10 cellular contexts compared by ENCODE assay signal in the genomic region with DNA sequence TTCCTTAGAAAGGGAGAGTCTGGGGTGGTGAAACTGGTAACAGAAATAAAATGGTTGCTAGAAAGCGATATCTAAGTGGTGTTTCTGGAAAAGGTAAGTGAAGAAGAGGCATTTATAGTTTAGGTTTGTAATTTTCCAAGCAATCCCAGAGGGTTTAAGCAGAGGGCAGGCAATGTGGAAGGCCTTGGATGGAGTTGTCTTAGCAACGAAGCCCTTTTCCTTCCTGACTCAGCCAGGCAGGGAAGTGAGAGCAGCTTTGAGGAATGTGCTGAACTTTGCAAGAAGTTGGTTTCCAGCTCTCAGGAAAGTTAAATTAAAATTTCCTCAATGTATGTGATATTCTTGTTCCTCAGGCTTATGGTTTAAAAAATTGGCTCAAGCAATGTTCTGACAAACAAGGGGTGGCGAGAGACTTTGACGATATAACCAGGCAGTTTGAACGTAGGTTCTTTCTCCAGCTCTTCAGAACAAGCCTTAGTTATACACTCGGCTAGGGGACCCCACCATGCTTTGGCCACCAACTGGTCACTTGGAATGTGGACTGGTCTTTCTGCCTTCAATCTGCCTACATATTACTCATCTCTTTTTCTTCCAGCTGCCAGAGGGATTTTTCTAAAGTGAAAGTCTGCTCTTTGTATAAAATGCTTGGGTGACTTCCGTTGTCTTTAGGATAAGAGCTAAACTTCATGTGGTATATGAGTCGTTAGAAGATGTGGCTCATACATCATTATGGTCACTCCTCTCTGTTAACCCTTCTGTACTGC.
DNase-seq lines count a peak whose midpoint lies in the region; ATAC-seq, FAIRE-seq and TF ChIP-seq lines count a peak whose summit lies in the region.
"Had no signal": no experiment of that assay in that cellular context is flagged by ENCODE, and none has a peak within 500 bp of the region (broad histone marks: within the 10 kb centered on the region; RNA-seq: fewer than 3 reads in every experiment).

No MANE protein-coding gene starts in this region.

- peak overlapping the region; percentile 58 for H3K9ac ChIP-seq in astrocyte (ENCODE audit: low read length)

- no peaks in the 10 kb centered on the region for H3K36me3 Mint-ChIP-seq in GM23338 (ENCODE audit: low read depth)
- H3K36me3 Mint-ChIP-seq in astrocyte (ENCODE audit: low read depth, unreplicated experiment): no peaks in the 10 kb centered on the region
- no peaks in the 10 kb centered on the region for H3K36me3 Mint-ChIP-seq in activated naive CD4-positive, alpha-beta T cell treated with anti-CD3 and anti-CD28 coated beads for 36 hours (ENCODE audit: low read depth)

- H3K79me2 ChIP-seq in GM23338 (replicated peaks; ENCODE audit: insufficient read depth): no peaks in the 10 kb centered on the region
- H3K79me2 ChIP-seq in astrocyte (ENCODE audit: insufficient read depth, low read length): no peaks in the 10 kb centered on the region
- H3K79me2 ChIP-seq in OCI-LY7 (ENCODE audit: insufficient read depth, low read depth, low read length): no peaks in the 10 kb centered on the region

- H4K20me1 ChIP-seq in GM23338 (replicated peaks; ENCODE audit: insufficient read depth): no peaks in the 10 kb centered on the region
- H4K20me1 ChIP-seq in astrocyte (ENCODE audit: insufficient read depth, low read length): no peaks in the 10 kb centered on the region
- H4K20me1 ChIP-seq in OCI-LY7 (ENCODE audit: insufficient read depth, low read length): no peaks in the 10 kb centered on the region

- H3K36me3 ChIP-seq in GM23338 (ENCODE audit: insufficient read depth) (no peaks in the 10 kb centered on the region), astrocyte (ENCODE audit: insufficient read depth, low read length) (no peaks in the 10 kb centered on the region), OCI-LY7 (ENCODE audit: insufficient read depth, low read length) (no peaks in the 10 kb centered on the region)

- H3K4me2 ChIP-seq in GM23338: no peak overlapping the region
- peak overlapping the region; percentile 82 for H3K4me2 ChIP-seq in astrocyte (ENCODE audit: low read length)
- H3K4me2 ChIP-seq in OCI-LY7 (ENCODE audit: low read length): no peak overlapping the region

- H3K9me3 Mint-ChIP-seq in GM23338 (no peaks in the 10 kb centered on the region), astrocyte (ENCODE audit: unreplicated experiment) (no peaks in the 10 kb centered on the region)
- H3K9me3 Mint-ChIP-seq in activated naive CD4-positive, alpha-beta T cell treated with anti-CD3 and anti-CD28 coated beads for 36 hours: no peaks in the 10 kb centered on the region

- no peak overlapping the region for H3K4me3 Mint-ChIP-seq in GM23338
- peak overlapping the region; percentile 37 for H3K4me3 Mint-ChIP-seq in astrocyte (ENCODE audit: unreplicated experiment)
- no peak overlapping the region for H3K4me3 Mint-ChIP-seq in activated naive CD4-positive, alpha-beta T cell treated with anti-CD3 and anti-CD28 coated beads for 36 hours

- CTCF ChIA-PET in OCI-LY7 (lab: Charles Lee; ENCODE audit: unreplicated experiment): no interaction called here
- CTCF ChIA-PET in activated naive CD4-positive, alpha-beta T cell treated with anti-CD3 and anti-CD28 coated beads for 36 hours (lab: Charles Lee): interaction anchor here (0.7 kb wide), 1 partner anchor 12 kb away, joined by 3 read pairs; no protein-coding TSS in a partner anchor

- H3K27me3 Mint-ChIP-seq in GM23338 (ENCODE audit: insufficient read depth, low read depth, poor library complexity): no peaks in the 10 kb centered on the region
- no peaks in the 10 kb centered on the region for H3K27me3 Mint-ChIP-seq in astrocyte (ENCODE audit: low read depth, unreplicated experiment)
- H3K27me3 Mint-ChIP-seq in activated naive CD4-positive, alpha-beta T cell treated with anti-CD3 and anti-CD28 coated beads for 36 hours (ENCODE audit: low read depth): peaks cover 8% of the 10 kb centered on the region

- H3K27ac ChIP-seq in GM23338 (ENCODE audit: low read depth): no peak overlapping the region
- H3K27ac ChIP-seq in astrocyte (ENCODE audit: low read depth, low read length): peak overlapping the region; percentile 87
- H3K27ac ChIP-seq in OCI-LY7 (ENCODE audit: low read depth, low read length, poor library complexity, severe bottlenecking): no peak overlapping the region

- no TSS peak for BruUV-seq in OCI-LY7 (replicated peaks; lab: Mats Ljungman, UMichigan)

- peak; percentile 78 for FAIRE-seq in astrocyte (lab: Jason Lieb, UNC)

- no peaks in the 10 kb centered on the region for H3K4me1 Mint-ChIP-seq in GM23338
- peaks cover 19% of the 10 kb centered on the region for H3K4me1 Mint-ChIP-seq in astrocyte (ENCODE audit: low read depth, unreplicated experiment)
- H3K4me1 Mint-ChIP-seq in activated naive CD4-positive, alpha-beta T cell treated with anti-CD3 and anti-CD28 coated beads for 36 hours (ENCODE audit: low read depth): no peaks in the 10 kb centered on the region

- H3K9me3 ChIP-seq in astrocyte (ENCODE audit: insufficient read depth, low read depth, low read length) (no peaks in the 10 kb centered on the region), OCI-LY7 (ENCODE audit: low read length) (no peaks in the 10 kb centered on the region)

- no peak for ATAC-seq in GM23338
- peak; percentile 73 to 93 for ATAC-seq in left cardiac atrium
- peak; percentile 83 for ATAC-seq in sciatic nerve
- ATAC-seq in HG02973 (IDR thresholded peaks at IDR 0.05; ENCODE audit: unreplicated experiment): no peak
- ATAC-seq: activated CD4-positive, CD25-positive, alpha-beta regulatory T cell treated with anti-CD3 and anti-CD28 coated beads, Interleukin-2, amount 50 U/mL, for 24 hours had no signal

- no peaks in the 10 kb centered on the region for H3K4me1 ChIP-seq in GM23338 (ENCODE audit: insufficient read depth)
- H3K4me1 ChIP-seq in astrocyte (ENCODE audit: insufficient read depth, low read length): peaks cover 14% of the 10 kb centered on the region
- H3K4me1 ChIP-seq in OCI-LY7 (ENCODE audit: insufficient read depth, low read length, poor library complexity, severe bottlenecking): no peaks in the 10 kb centered on the region

- no peaks in the 10 kb centered on the region; the same call in 1 of the 2 replicates for H3K27me3 ChIP-seq in GM23338 (ENCODE audit: insufficient read depth)
- no peaks in the 10 kb centered on the region for H3K27me3 ChIP-seq in astrocyte (ENCODE audit: insufficient read depth, low read length)

- H3K27ac Mint-ChIP-seq in GM23338: no peak overlapping the region
- peak overlapping the region; percentile 87 for H3K27ac Mint-ChIP-seq in astrocyte (ENCODE audit: unreplicated experiment)
- no peak overlapping the region for H3K27ac Mint-ChIP-seq in activated naive CD4-positive, alpha-beta T cell treated with anti-CD3 and anti-CD28 coated beads for 36 hours

- POLR2A ChIA-PET in OCI-LY7 (lab: Charles Lee): interaction anchor here (1.0 to 1.4 kb wide), 2 partner anchors 21 to 57 kb away, joined by 3 to 4 read pairs; no protein-coding TSS in a partner anchor

- intact Hi-C loops in left cardiac atrium (cut with DNase I): no loop called here
- intact Hi-C loops in sciatic nerve (cut with DNase I): no loop called here
- intact Hi-C loops in OCI-LY7 (cut with micrococcal nuclease; ENCODE audit: unreplicated experiment): no loop called here
- intact Hi-C loops in activated naive CD4-positive, alpha-beta T cell treated with anti-CD3 and anti-CD28 coated beads for 36 hours (cut with micrococcal nuclease): no loop called here

- no peak for TF ChIP-seq CTCF in GM23338 (conservative IDR thresholded peaks at IDR 0.05; ENCODE audit: low read depth in 2 of 2)
- TF ChIP-seq CTCF in astrocyte (IDR thresholded peaks at IDR 0.05; ENCODE audit: insufficient read depth, low read depth, low read length): no peak
- TF ChIP-seq CTCF in OCI-LY7 (conservative IDR thresholded peaks at IDR 0.05; ENCODE audit: low read length): no peak

- no peaks in the 10 kb centered on the region for H3K9me2 ChIP-seq in GM23338 (ENCODE audit: insufficient read depth)
- no peaks in the 10 kb centered on the region for H3K9me2 ChIP-seq in OCI-LY7 (ENCODE audit: insufficient read depth, low read length)

- H3K4me3 ChIP-seq in GM23338 (no peak overlapping the region), astrocyte (ENCODE audit: insufficient read depth, low read depth, low read length) (peak overlapping the region; percentile 43), OCI-LY7 (ENCODE audit: low read depth, low read length, poor library complexity, severe bottlenecking) (no peak overlapping the region)

- H3F3A ChIP-seq in GM23338 (replicated peaks; ENCODE audit: low read depth): no peaks in the 10 kb centered on the region

- H2AFZ ChIP-seq in GM23338 (no peak overlapping the region), astrocyte (ENCODE audit: low read depth, low read length) (peak overlapping the region; percentile 55), OCI-LY7 (ENCODE audit: low read length) (no peak overlapping the region)

- DNase-seq in GM23338 (ENCODE audit: low spot score) (peak; percentile 11), astrocyte (ENCODE audit: low read depth) (peak; percentile 81), left cardiac atrium (peak; percentile 32), sciatic nerve (ENCODE audit: low spot score) (no peak), OCI-LY7 (ENCODE audit: low spot score) (no peak), NCI-H2029 (lab: John Stamatoyannopoulos, UW) (no peak)
- DNase-seq in activated naive CD4-positive, alpha-beta T cell treated with anti-CD3 and anti-CD28 coated beads for 36 hours: no peak
- DNase-seq: NCI-H526 treated with DMSO at 0.1 percent for 48 hours had no signal

TF ChIP-seq in GM23338, 12 proteins besides CTCF, POLR2A, EP300 and RAD21 (continues in another document):
- TF ChIP-seq STAT1 (IDR thresholded peaks at IDR 0.05; ENCODE audit: unreplicated experiment) (no peak), ZNF114 (CRISPR knock-in tag; IDR thresholded peaks at IDR 0.05) (no peak), ZNF331 (CRISPR knock-in tag; IDR thresholded peaks at IDR 0.05; ENCODE audit: low read depth) (no peak), EZH2 (IDR thresholded peaks at IDR 0.05; ENCODE audit: low read depth, unreplicated experiment) (no peak), NANOG (IDR thresholded peaks at IDR 0.05; ENCODE audit: borderline replicate concordance) (no peak)
- TF ChIP-seq, protein P1, sequence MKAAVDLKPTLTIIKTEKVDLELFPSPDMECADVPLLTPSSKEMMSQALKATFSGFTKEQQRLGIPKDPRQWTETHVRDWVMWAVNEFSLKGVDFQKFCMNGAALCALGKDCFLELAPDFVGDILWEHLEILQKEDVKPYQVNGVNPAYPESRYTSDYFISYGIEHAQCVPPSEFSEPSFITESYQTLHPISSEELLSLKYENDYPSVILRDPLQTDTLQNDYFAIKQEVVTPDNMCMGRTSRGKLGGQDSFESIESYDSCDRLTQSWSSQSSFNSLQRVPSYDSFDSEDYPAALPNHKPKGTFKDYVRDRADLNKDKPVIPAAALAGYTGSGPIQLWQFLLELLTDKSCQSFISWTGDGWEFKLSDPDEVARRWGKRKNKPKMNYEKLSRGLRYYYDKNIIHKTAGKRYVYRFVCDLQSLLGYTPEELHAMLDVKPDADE (IDR thresholded peaks at IDR 0.05): no peak

Comparison
In these comparisons a context has a peak if more than half of its experiments do, and no peak if none do; other contexts are left out.
1. ATAC-seq: peak in left cardiac atrium (2 of 2) and sciatic nerve (single experiment); none in GM23338 (single experiment) and HG02973 (single experiment).
2. DNase-seq: peak in GM23338 (single experiment), astrocyte (single experiment) and left cardiac atrium (single experiment); none in sciatic nerve (single experiment), OCI-LY7 (single experiment), NCI-H2029 (single experiment) and activated naive CD4-positive, alpha-beta T cell treated with anti-CD3 and anti-CD28 coated beads for 36 hours (single experiment).